22 cellular contexts compared by ENCODE assay signal in the genomic region with DNA sequence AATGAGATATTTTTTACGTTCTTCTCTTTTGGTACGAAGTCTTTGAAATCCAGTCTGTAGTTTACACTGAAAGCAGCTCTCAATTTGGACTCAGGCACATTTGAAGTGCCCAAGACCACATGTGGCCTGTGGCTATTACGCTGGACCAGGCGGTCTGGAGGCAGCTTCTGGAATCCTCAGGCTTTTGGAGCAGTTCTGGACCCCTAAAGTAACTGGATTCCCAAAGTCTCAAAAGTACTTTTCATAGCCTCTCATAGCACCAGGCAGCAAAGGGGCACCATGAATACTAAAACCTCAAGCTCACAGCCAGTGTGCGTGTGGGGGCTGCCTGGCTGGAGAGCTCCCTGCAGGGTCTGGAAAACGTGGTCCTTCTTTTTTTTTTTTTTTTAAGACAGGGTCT.
DNase-seq lines count a peak whose midpoint lies in the region; ATAC-seq and TF ChIP-seq lines count a peak whose summit lies in the region.
"Had no signal": no experiment of that assay in that cellular context is flagged by ENCODE, and none has a peak within 500 bp of the region (broad histone marks: within the 10 kb centered on the region; RNA-seq: fewer than 3 reads in every experiment).

No MANE protein-coding gene starts in this region.

- no peaks in the 10 kb centered on the region for H3K27me3 ChIP-seq in heart right ventricle
- H3K27me3 ChIP-seq: brain microvascular endothelial cell, gastroesophageal sphincter, MG63, Peyer's patch had no signal

- 86 to 94% methylated on average over 6 of the region's 6 CpGs for WGBS in heart right ventricle, 2 donors

- no peak for ATAC-seq in heart right ventricle
- ATAC-seq in activated T-helper 17 cell treated with anti-CD3 and anti-CD28 coated beads, Interleukin-2, amount 50 U/mL, for 72 hours (replicated peaks), result no peak
- no peak for ATAC-seq in HG03354 (IDR thresholded peaks at IDR 0.05; ENCODE audit: poor library complexity, severe bottlenecking, unreplicated experiment)
- ATAC-seq: activated CD4-positive, alpha-beta T cell treated with anti-CD3 and anti-CD28 coated beads for 36 hours; esophagus mucosa; gastroesophageal sphincter; HepG2 had no signal

- H3K27ac Mint-ChIP-seq in activated T-helper 17 cell treated with anti-CD3 and anti-CD28 coated beads, Interleukin-2, amount 50 U/mL, for 72 hours, result peak overlapping the region; percentile 96
- H3K27ac Mint-ChIP-seq in type B pancreatic cell, result no peak overlapping the region
- H3K27ac Mint-ChIP-seq in nephron progenitor cell, result no peak overlapping the region

- intact Hi-C loops in cardiac septum (cut with DNase I), result no loop called here
- intact Hi-C loops in heart right ventricle (cut with DNase I), result loop anchor here in 2 of 10 donors (5.0 to 10.0 kb wide), 2 partner anchors 147 to 155 kb away; no protein-coding TSS in a partner anchor

- DNase-seq in cardiac septum (ENCODE audit: low spot score) (peak; percentile 14), heart right ventricle (no peak), mesenteric fat pad (ENCODE audit: low spot score) (peak; percentile 12), type B pancreatic cell (ENCODE audit: extremely low spot score, unreplicated experiment) (peak; percentile 32), HEK293T (ENCODE audit: extremely low spot score) (no peak), nephron progenitor cell (no peak)
- DNase-seq: activated CD4-positive, alpha-beta T cell treated with anti-CD3 and anti-CD28 coated beads for 36 hours; activated naive CD4-positive, alpha-beta T cell treated with anti-CD3 and anti-CD28 coated beads, Interleukin-2, amount 50 U/mL, for 16 hours; brain microvascular endothelial cell; CD4-positive, alpha-beta memory T cell; GF-D8; MG63; NCI-H226; stimulated activated CD4-positive, alpha-beta T cell treated with anti-CD3 and anti-CD28 coated beads, Interleukin-12 subunit alpha, Interleukin-12 subunit beta, amount 100 ng/mL, for 4 hours had no signal

- TF ChIP-seq CTCF in heart right ventricle (IDR thresholded peaks at IDR 0.05) (no peak), type B pancreatic cell (conservative IDR thresholded peaks at IDR 0.05) (no peak), nephron progenitor cell (IDR thresholded peaks at IDR 0.05) (no peak)

- peaks cover 46% of the 10 kb centered on the region for H3K36me3 Mint-ChIP-seq in activated T-helper 17 cell treated with anti-CD3 and anti-CD28 coated beads, Interleukin-2, amount 50 U/mL, for 72 hours (ENCODE audit: low read depth)
- H3K36me3 Mint-ChIP-seq in type B pancreatic cell (peaks cover 3% of the 10 kb centered on the region), nephron progenitor cell (ENCODE audit: low read depth) (no peaks in the 10 kb centered on the region)

- no peaks in the 10 kb centered on the region for H3K9me3 ChIP-seq in heart right ventricle
- H3K9me3 ChIP-seq: gastroesophageal sphincter, MG63, Peyer's patch, thoracic aorta had no signal

- no peaks in the 10 kb centered on the region for H3K9me3 Mint-ChIP-seq in activated T-helper 17 cell treated with anti-CD3 and anti-CD28 coated beads, Interleukin-2, amount 50 U/mL, for 72 hours
- H3K9me3 Mint-ChIP-seq in type B pancreatic cell (no peaks in the 10 kb centered on the region), nephron progenitor cell (no peaks in the 10 kb centered on the region)
- H3K9me3 Mint-ChIP-seq: CD4-positive, alpha-beta memory T cell had no signal

- no peaks in the 10 kb centered on the region for H3K36me3 ChIP-seq in heart right ventricle
- H3K36me3 ChIP-seq: brain microvascular endothelial cell, MG63, Peyer's patch, thoracic aorta had no signal

- H3K4me3 ChIP-seq in heart right ventricle, result no peak overlapping the region
- H3K4me3 ChIP-seq: gastroesophageal sphincter, MG63, Peyer's patch, SK-N-MC, thoracic aorta had no signal

- peaks cover 36% of the 10 kb centered on the region for H3K4me1 Mint-ChIP-seq in activated T-helper 17 cell treated with anti-CD3 and anti-CD28 coated beads, Interleukin-2, amount 50 U/mL, for 72 hours
- peaks cover 66% of the 10 kb centered on the region for H3K4me1 Mint-ChIP-seq in type B pancreatic cell (ENCODE audit: unreplicated experiment)
- peaks cover 97% of the 10 kb centered on the region for H3K4me1 Mint-ChIP-seq in nephron progenitor cell

- H3K27ac ChIP-seq in heart right ventricle, result no peak overlapping the region
- H3K27ac ChIP-seq: brain microvascular endothelial cell, SK-N-MC had no signal

- POLR2A ChIA-PET in HEK293T (lab: Yijun Ruan, JAX), result no interaction called here

- CTCF ChIA-PET in HEK293T (lab: Yijun Ruan, JAX), result no interaction called here

- peaks cover 23 to 87% (median 64%) of the 10 kb centered on the region in 9 donors for H3K4me1 ChIP-seq in heart right ventricle

- no peaks in the 10 kb centered on the region for H3K27me3 Mint-ChIP-seq in activated T-helper 17 cell treated with anti-CD3 and anti-CD28 coated beads, Interleukin-2, amount 50 U/mL, for 72 hours
- H3K27me3 Mint-ChIP-seq in type B pancreatic cell (no peaks in the 10 kb centered on the region), nephron progenitor cell (ENCODE audit: low read depth, poor library complexity) (peaks cover 3% of the 10 kb centered on the region)
- H3K27me3 Mint-ChIP-seq: activated CD4-positive, alpha-beta T cell treated with anti-CD3 and anti-CD28 coated beads for 36 hours; CD4-positive, alpha-beta memory T cell had no signal

- peak overlapping the region; percentile 86 for H3K4me3 Mint-ChIP-seq in activated T-helper 17 cell treated with anti-CD3 and anti-CD28 coated beads, Interleukin-2, amount 50 U/mL, for 72 hours
- H3K4me3 Mint-ChIP-seq in type B pancreatic cell (no peak overlapping the region), nephron progenitor cell (no peak overlapping the region)

TF ChIP-seq in HEK293T, 16 proteins besides CTCF, POLR2A, EP300 and RAD21:
- no peak for TF ChIP-seq L3MBTL2 (conservative IDR thresholded peaks at IDR 0.05)
- TF ChIP-seq HDGF (IDR thresholded peaks at IDR 0.05; ENCODE audit: borderline replicate concordance), result no peak
- TF ChIP-seq ELF4 (IDR thresholded peaks at IDR 0.05), result no peak

Comparison
In these comparisons a context has a peak if more than half of its experiments do, and no peak if none do; other contexts are left out.
1. DNase-seq: peak in cardiac septum (single experiment), mesenteric fat pad (single experiment) and type B pancreatic cell (single experiment); none in heart right ventricle (0 of 2), HEK293T (single experiment) and nephron progenitor cell (single experiment).